Comparison of ENCODE assay signal across 8 cellular contexts in genomic region chr6:26170951-26171841, GRCh38.
A peak's percentile ranks its signal among the peaks of the same experiment; 100 is the strongest.
DNase-seq lines count a peak whose midpoint lies in the region; ATAC-seq and TF ChIP-seq lines count a peak whose summit lies in the region.

No MANE protein-coding gene starts in this region.

- peak overlapping the region; percentile 77 for H3K9ac ChIP-seq in SK-N-MC (ENCODE audit: insufficient read length)

- ATAC-seq in left ventricle myocardium superior: no peak
- no peak for ATAC-seq in foreskin keratinocyte
- ATAC-seq in stimulated activated naive B cell treated with anti-CD40 and anti-IgM and Interleukin-4, amounts not matched to agents 10 μg/mL and 1 μg/mL and 100 μg/mL, for 72 hours (replicated peaks): peak; percentile 4 to 7
- no peak for ATAC-seq in GM21360 (IDR thresholded peaks at IDR 0.05; ENCODE audit: unreplicated experiment)
- ATAC-seq in GM21390 (IDR thresholded peaks at IDR 0.05; ENCODE audit: unreplicated experiment): no peak

- H3K4me1 ChIP-seq in cardiac muscle cell (ENCODE audit: low read depth) (no peaks in the 10 kb centered on the region), foreskin keratinocyte (peaks cover 22% of the 10 kb centered on the region)

- no peaks in the 10 kb centered on the region for H3K27me3 Mint-ChIP-seq in stimulated activated naive B cell treated with anti-CD40 and anti-IgM and Interleukin-4, amounts not matched to agents 10 μg/mL and 1 μg/mL and 100 μg/mL, for 72 hours

- DNase-seq in cardiac muscle cell (ENCODE audit: low read depth in 1 of 2, low spot score in 1 of 2) (no peak), left ventricle myocardium superior (no peak), SK-N-MC (ENCODE audit: low read depth, low spot score) (no peak), foreskin keratinocyte (no peak), NCI-H1694 treated with DMSO at 0.1 percent for 48 hours (lab: John Stamatoyannopoulos, UW) (no peak)
- DNase-seq in stimulated activated naive B cell treated with anti-CD40 and anti-IgM and Interleukin-4, amounts not matched to agents 10 μg/mL and 1 μg/mL and 100 μg/mL, for 72 hours: no peak

- H3K4me3 ChIP-seq in cardiac muscle cell (peak overlapping the region; percentile 53), SK-N-MC (peak overlapping the region; percentile 74)

- peaks cover 12 to 19% of the 10 kb centered on the region in 2 donors for H3K36me3 Mint-ChIP-seq in stimulated activated naive B cell treated with anti-CD40 and anti-IgM and Interleukin-4, amounts not matched to agents 10 μg/mL and 1 μg/mL and 100 μg/mL, for 72 hours

- H3K36me3 ChIP-seq in cardiac muscle cell (no peaks in the 10 kb centered on the region), SK-N-MC (ENCODE audit: insufficient read depth, low read length) (no peaks in the 10 kb centered on the region)

- TF ChIP-seq CTCF in cardiac muscle cell (IDR thresholded peaks at IDR 0.05; ENCODE audit: low read depth, low read length) (no peak), foreskin keratinocyte (conservative IDR thresholded peaks at IDR 0.05) (no peak)

- peak overlapping the region; percentile 99 for H3K27ac Mint-ChIP-seq in stimulated activated naive B cell treated with anti-CD40 and anti-IgM and Interleukin-4, amounts not matched to agents 10 μg/mL and 1 μg/mL and 100 μg/mL, for 72 hours

- H3K9me3 Mint-ChIP-seq in stimulated activated naive B cell treated with anti-CD40 and anti-IgM and Interleukin-4, amounts not matched to agents 10 μg/mL and 1 μg/mL and 100 μg/mL, for 72 hours: no peaks in the 10 kb centered on the region

- intact Hi-C loops in left ventricle myocardium superior (cut with micrococcal nuclease): no loop called here

- peaks cover 28 to 54% of the 10 kb centered on the region in 2 donors for H3K4me1 Mint-ChIP-seq in stimulated activated naive B cell treated with anti-CD40 and anti-IgM and Interleukin-4, amounts not matched to agents 10 μg/mL and 1 μg/mL and 100 μg/mL, for 72 hours

- H3K27me3 ChIP-seq in cardiac muscle cell (no peaks in the 10 kb centered on the region), foreskin keratinocyte (no peaks in the 10 kb centered on the region)

- peak overlapping the region; percentile 87 to 94 for H3K4me3 Mint-ChIP-seq in stimulated activated naive B cell treated with anti-CD40 and anti-IgM and Interleukin-4, amounts not matched to agents 10 μg/mL and 1 μg/mL and 100 μg/mL, for 72 hours

- H3K9me3 ChIP-seq in cardiac muscle cell (ENCODE audit: low read depth) (no peaks in the 10 kb centered on the region), SK-N-MC (ENCODE audit: low read depth, low read length) (no peaks in the 10 kb centered on the region)

- H3K27ac ChIP-seq in cardiac muscle cell (peak overlapping the region; percentile 92), SK-N-MC (peak overlapping the region; percentile 97), foreskin keratinocyte (peak overlapping the region; percentile 75)

Comparison
In these comparisons a context has a peak if more than half of its experiments do, and no peak if none do; other contexts are left out.
1. ATAC-seq: peak in stimulated activated naive B cell treated with anti-CD40 and anti-IgM and Interleukin-4, amounts not matched to agents 10 μg/mL and 1 μg/mL and 100 μg/mL, for 72 hours (2 of 2); none in left ventricle myocardium superior (single experiment), foreskin keratinocyte (single experiment), GM21360 (single experiment) and GM21390 (single experiment).
2. Peak in every context shown above with its lines, with median percentiles within 50 percentile points of each other: H3K27ac ChIP-seq.